In the genomic region with DNA sequence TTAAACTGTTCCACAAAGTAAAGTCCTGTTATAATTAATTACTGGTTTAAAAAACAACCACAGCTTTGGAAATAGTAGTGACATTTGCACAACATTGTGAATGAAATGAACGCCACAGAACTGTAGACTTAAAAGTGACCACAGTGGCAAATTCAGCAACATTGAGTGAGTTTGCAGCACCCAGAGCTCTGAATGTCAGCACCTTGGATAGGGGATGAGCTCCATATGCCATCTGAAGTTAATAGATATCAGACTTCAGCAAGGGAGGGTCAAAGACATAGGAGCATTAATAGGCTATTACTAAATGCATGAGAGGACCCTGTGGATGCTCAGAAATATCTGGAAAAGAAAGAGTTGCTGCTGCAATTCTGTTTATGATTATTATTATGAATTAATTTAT, we compare ENCODE assay signal across 23 cellular contexts. TPM values are rescaled to one million over a fixed set of nuclear protein-coding genes. Genes with fewer than 3 reads are reported as not detected.
DNase-seq lines count a peak whose midpoint lies in the region; ATAC-seq, FAIRE-seq and TF ChIP-seq lines count a peak whose summit lies in the region.
"Had no signal": no experiment of that assay in that cellular context is flagged by ENCODE, and none has a peak within 500 bp of the region (broad histone marks: within the 10 kb centered on the region; RNA-seq: fewer than 3 reads in every experiment).

No MANE protein-coding gene starts in this region.

- H3K27me3 ChIP-seq in HepG2 (ENCODE audit: control insufficient read depth in 1 of 2, insufficient read depth in 2 of 2, low read length in 2 of 2), result no peaks in the 10 kb centered on the region
- H3K27me3 ChIP-seq in right lobe of liver, result no peaks in the 10 kb centered on the region
- H3K27me3 ChIP-seq in adipocyte (replicated peaks; ENCODE audit: control insufficient read depth, insufficient read depth, low read length), result no peaks in the 10 kb centered on the region
- H3K27me3 ChIP-seq in left lung, result no peaks in the 10 kb centered on the region
- H3K27me3 ChIP-seq in right atrium auricular region, result no peaks in the 10 kb centered on the region
- H3K27me3 ChIP-seq: MG63, Peyer's patch had no signal

- H3K36me3 Mint-ChIP-seq in activated CD8-positive, alpha-beta T cell treated with anti-CD3 and anti-CD28 coated beads, Interleukin-2, amount 10 ng/mL, durations not matched to agents 7 days and 5 days (ENCODE audit: low read depth), result no peaks in the 10 kb centered on the region
- H3K36me3 Mint-ChIP-seq: CD14-positive monocyte had no signal

- H3K27ac Mint-ChIP-seq in activated CD8-positive, alpha-beta T cell treated with anti-CD3 and anti-CD28 coated beads, Interleukin-2, amount 10 ng/mL, durations not matched to agents 7 days and 5 days, result no peak overlapping the region
- H3K27ac Mint-ChIP-seq: CD14-positive monocyte had no signal

- no peaks in the 10 kb centered on the region for H3K9me3 ChIP-seq in HepG2 (ENCODE audit: low read length)
- H3K9me3 ChIP-seq in right lobe of liver, result no peaks in the 10 kb centered on the region
- H3K9me3 ChIP-seq in adipocyte (ENCODE audit: control insufficient read depth, low read length), result no peaks in the 10 kb centered on the region
- peaks cover 0 to 8% of the 10 kb centered on the region in 2 donors for H3K9me3 ChIP-seq in left lung
- H3K9me3 ChIP-seq in right atrium auricular region, result no peaks in the 10 kb centered on the region
- H3K9me3 ChIP-seq: MG63, Peyer's patch had no signal

- no peaks in the 10 kb centered on the region for H3K27me3 Mint-ChIP-seq in activated CD8-positive, alpha-beta T cell treated with anti-CD3 and anti-CD28 coated beads, Interleukin-2, amount 10 ng/mL, durations not matched to agents 7 days and 5 days (ENCODE audit: low read depth)

- H3K9ac ChIP-seq in HepG2 (ENCODE audit: insufficient read depth, low read depth, low read length), result no peak overlapping the region
- no peak overlapping the region for H3K9ac ChIP-seq in adipocyte (ENCODE audit: low read length)

- H3K4me1 ChIP-seq in HepG2 (ENCODE audit: insufficient read depth, low read length) (no peaks in the 10 kb centered on the region), right lobe of liver (no peaks in the 10 kb centered on the region), adipocyte (ENCODE audit: control insufficient read depth, insufficient read depth, low read length) (no peaks in the 10 kb centered on the region), left lung (no peaks in the 10 kb centered on the region), right atrium auricular region (no peaks in the 10 kb centered on the region)
- H3K4me1 ChIP-seq: Peyer's patch had no signal

- DNase-seq in HepG2 (ENCODE audit: low spot score), result no peak
- DNase-seq in right lobe of liver, result no peak
- peak; percentile 15 for DNase-seq in adipocyte (ENCODE audit: low read depth)
- DNase-seq in left kidney (ENCODE audit: low read depth, low spot score), result peak; percentile 10
- no peak for DNase-seq in activated CD8-positive, alpha-beta T cell treated with anti-CD3 and anti-CD28 coated beads, Interleukin-2, amount 10 ng/mL, durations not matched to agents 7 days and 5 days
- no peak for DNase-seq in NCI-H1092 treated with DMSO at 0.1 percent for 48 hours (lab: John Stamatoyannopoulos, UW)
- no peak for DNase-seq in left lung
- no peak for DNase-seq in right atrium auricular region (ENCODE audit: low spot score)
- DNase-seq: 8988T, DMS79, HCEC 1CT, MG63, NCI-H1092, NCI-H146, NCI-H2081, NCI-H2171 treated with DMSO at 0.1 percent for 48 hours, NCI-H446, NCI-H69, Peyer's patch, Right ventricle myocardium superior had no signal

- POLR2A ChIA-PET in HepG2 (lab: Yijun Ruan, JAX), result no interaction called here
- POLR2A ChIA-PET in activated CD8-positive, alpha-beta T cell treated with anti-CD3 and anti-CD28 coated beads, Interleukin-2, amount 10 ng/mL, durations not matched to agents 7 days and 5 days (lab: Charles Lee), result no interaction called here

- in situ Hi-C loops in HepG2 (cut with HindIII; ENCODE audit: extremely low pct_ligation_motif_present, low pct_unique_long_range_greater_than_20kb), result no loop called here

- no peak overlapping the region for H3K4me3 Mint-ChIP-seq in activated CD8-positive, alpha-beta T cell treated with anti-CD3 and anti-CD28 coated beads, Interleukin-2, amount 10 ng/mL, durations not matched to agents 7 days and 5 days
- H3K4me3 Mint-ChIP-seq: CD14-positive monocyte had no signal

- H3K27ac ChIP-seq in HepG2 (ENCODE audit: extremely low read length, insufficient read depth, low read length) (no peak overlapping the region), right lobe of liver (no peak overlapping the region), left lung (no peak overlapping the region), right atrium auricular region (no peak overlapping the region)
- H3K27ac ChIP-seq: Peyer's patch had no signal

- TF ChIP-seq CTCF in HepG2 (CRISPR knock-in tag; IDR thresholded peaks at IDR 0.05) (no peak), right lobe of liver (IDR thresholded peaks at IDR 0.05) (no peak), left lung (IDR thresholded peaks at IDR 0.05) (no peak), right atrium auricular region (IDR thresholded peaks at IDR 0.05) (no peak)

- intact Hi-C loops in HepG2 (cut with micrococcal nuclease; ENCODE audit: unreplicated experiment), result no loop called here
- intact Hi-C loops in right lobe of liver (cut with DNase I), result no loop called here
- intact Hi-C loops in left lung (cut with DNase I), result no loop called here

- H2AFZ ChIP-seq in HepG2 (ENCODE audit: low read length), result no peak overlapping the region

- H3K4me2 ChIP-seq in HepG2 (ENCODE audit: low read depth, low read length), result no peak overlapping the region

- 5% methylated on average over 1 of the region's 1 CpG for WGBS in HepG2 (ENCODE audit: low lambda C conversion rate)
- 44% methylated on average over 1 of the region's 1 CpG for WGBS in right lobe of liver (ENCODE audit: insufficient coverage, low coverage, low lambda C conversion rate, missing lambda C conversion rate)

- TF ChIP-seq EP300 in HepG2 (IDR thresholded peaks at IDR 0.05; ENCODE audit: low read depth in 2 of 2, low read length in 2 of 2) (no peak), HepG2 (CRISPR knock-in tag; IDR thresholded peaks at IDR 0.05; ENCODE audit: borderline replicate concordance) (no peak)

- TF ChIP-seq RAD21 in HepG2 (CRISPR knock-in tag; IDR thresholded peaks at IDR 0.05), result no peak

- ATAC-seq in HepG2, result no peak
- ATAC-seq in right lobe of liver, result no peak
- no peak for ATAC-seq in activated CD8-positive, alpha-beta T cell treated with anti-CD3 and anti-CD28 coated beads, Interleukin-2, amount 10 ng/mL, durations not matched to agents 7 days and 5 days
- no peak for ATAC-seq in left lung

- H3K79me2 ChIP-seq in HepG2 (ENCODE audit: insufficient read depth, low read length), result no peaks in the 10 kb centered on the region

- H3K36me3 ChIP-seq in HepG2 (replicated peaks in 1 of 2; ENCODE audit: control insufficient read depth in 1 of 2, insufficient read depth in 2 of 2, low read length in 2 of 2), result no peaks in the 10 kb centered on the region
- H3K36me3 ChIP-seq in right lobe of liver, result no peaks in the 10 kb centered on the region
- no peaks in the 10 kb centered on the region for H3K36me3 ChIP-seq in adipocyte (ENCODE audit: control insufficient read depth, insufficient read depth, low read length, severe bottlenecking)
- no peaks in the 10 kb centered on the region for H3K36me3 ChIP-seq in left lung
- no peaks in the 10 kb centered on the region for H3K36me3 ChIP-seq in right atrium auricular region
- H3K36me3 ChIP-seq: MG63, Peyer's patch had no signal

- H4K20me1 ChIP-seq in HepG2 (ENCODE audit: insufficient read depth, low read length), result no peaks in the 10 kb centered on the region

- FAIRE-seq in HepG2 (lab: Jason Lieb, UNC), result no peak

- no peaks in the 10 kb centered on the region for H3K9me3 Mint-ChIP-seq in activated CD8-positive, alpha-beta T cell treated with anti-CD3 and anti-CD28 coated beads, Interleukin-2, amount 10 ng/mL, durations not matched to agents 7 days and 5 days (ENCODE audit: insufficient read depth)

- BruUV-seq in HepG2 (replicated peaks; lab: Mats Ljungman, UMichigan), result no TSS peak

- TF ChIP-seq POLR2A in HepG2 (IDR thresholded peaks at IDR 0.05; ENCODE audit: insufficient read depth in 1 of 2, low read depth in 2 of 2, low read length in 2 of 2), result no peak
- no peak for TF ChIP-seq POLR2A in right lobe of liver (IDR thresholded peaks at IDR 0.05)

- CTCF ChIA-PET in HepG2 (lab: Yijun Ruan, JAX; ENCODE audit: low intra/inter-chr PET ratio, low total read pairs), result no interaction called here
- CTCF ChIA-PET in activated CD8-positive, alpha-beta T cell treated with anti-CD3 and anti-CD28 coated beads, Interleukin-2, amount 10 ng/mL, durations not matched to agents 7 days and 5 days (lab: Charles Lee), result no interaction called here

- H3K4me3 ChIP-seq in HepG2 (replicated peaks in 1 of 3; ENCODE audit: insufficient read depth in 1 of 3, low read depth in 2 of 3, low read length in 3 of 3) (no peak overlapping the region), right lobe of liver (no peak overlapping the region), adipocyte (ENCODE audit: low read length) (no peak overlapping the region), left lung (no peak overlapping the region), right atrium auricular region (no peak overlapping the region)
- H3K4me3 ChIP-seq: MG63, Peyer's patch had no signal

- no peaks in the 10 kb centered on the region for H3K4me1 Mint-ChIP-seq in activated CD8-positive, alpha-beta T cell treated with anti-CD3 and anti-CD28 coated beads, Interleukin-2, amount 10 ng/mL, durations not matched to agents 7 days and 5 days (ENCODE audit: low read depth)
- H3K4me1 Mint-ChIP-seq: CD14-positive monocyte had no signal

RNA-seq across cellular contexts. Expression of gene KCNIP4, which starts 55.3 kb away (rescaled TPM):
- total RNA-seq in HepG2 (2016; rRNA removed; fragmentation: Illumina TruSeq; extraction: Trizol) (not detected in 2 replicates), right lobe of liver (not detected), left lung (not detected), right atrium auricular region (not detected)
- not detected in 2 replicates for total RNA-seq in HepG2 (2016; cell fraction: cytosol; rRNA removed; fragmentation: Illumina TruSeq; extraction: Trizol; ENCODE audit: low read depth)
- total RNA-seq in HepG2 (2016; cell fraction: insoluble cytoplasmic fraction; rRNA removed; fragmentation: Illumina TruSeq; extraction: Trizol), result not detected in 2 replicates
- total RNA-seq in HepG2 (2016; cell fraction: membrane; rRNA removed; fragmentation: Illumina TruSeq; extraction: Trizol), result not detected in 2 replicates
- total RNA-seq in HepG2 (2016; cell fraction: nucleus; rRNA removed; fragmentation: Illumina TruSeq; extraction: Trizol), result not detected in 2 replicates
- polyA plus RNA-seq in HepG2 (2011; rRNA removed), result 0.09 TPM in 1 of 2 replicates, not detected in the other
- not detected in 2 replicates for polyA plus RNA-seq in HepG2 (2011; cell fraction: cytosol; rRNA removed)
- polyA plus RNA-seq in HepG2 (2011; cell fraction: nucleus; rRNA removed), result not detected in 2 replicates
- polyA plus RNA-seq in HepG2 (2012), result 0.08 and 0.09 TPM in 2 replicates
- not detected in 2 replicates for polyA plus RNA-seq in HepG2 (2016; cell fraction: cytosol; fragmentation: Illumina TruSeq; extraction: Trizol; ENCODE audit: low read depth)
- not detected in 2 replicates for polyA plus RNA-seq in HepG2 (2016; cell fraction: insoluble cytoplasmic fraction; fragmentation: Illumina TruSeq; extraction: Trizol; ENCODE audit: low read depth)
- polyA plus RNA-seq in HepG2 (2016; cell fraction: membrane; fragmentation: Illumina TruSeq; extraction: Trizol; ENCODE audit: low read depth), result not detected in 2 replicates
- not detected in 2 replicates for polyA plus RNA-seq in HepG2 (2016; cell fraction: nucleus; fragmentation: Illumina TruSeq; extraction: Trizol; ENCODE audit: insufficient read depth, low read depth)
- not detected in 2 replicates for polyA minus RNA-seq in HepG2 (2011; rRNA and poly(A)+ RNA removed; ENCODE audit: low replicate concordance)
- polyA minus RNA-seq in HepG2 (2011; cell fraction: cytosol; rRNA and poly(A)+ RNA removed), result not detected in 2 replicates
- not detected in 2 replicates for polyA minus RNA-seq in HepG2 (2011; cell fraction: nucleus; rRNA and poly(A)+ RNA removed)
- total RNA-seq in activated CD8-positive, alpha-beta T cell treated with anti-CD3 and anti-CD28 coated beads, Interleukin-2, amount 10 ng/mL, durations not matched to agents 7 days and 5 days, result not detected
- total RNA-seq: G401, Right ventricle myocardium superior had no signal
- polyA plus RNA-seq: AG04450 had no signal

Comparison
In these comparisons a context has a peak if more than half of its experiments do, and no peak if none do; other contexts are left out.
1. DNase-seq: peak in adipocyte (single experiment) and left kidney (single experiment); none in HepG2 (single experiment), right lobe of liver (0 of 3), activated CD8-positive, alpha-beta T cell treated with anti-CD3 and anti-CD28 coated beads, Interleukin-2, amount 10 ng/mL, durations not matched to agents 7 days and 5 days (single experiment), NCI-H1092 treated with DMSO at 0.1 percent for 48 hours (single experiment), left lung (0 of 2) and right atrium auricular region (single experiment).